ENCODE assay signal across 10 cellular contexts in the genomic region with DNA sequence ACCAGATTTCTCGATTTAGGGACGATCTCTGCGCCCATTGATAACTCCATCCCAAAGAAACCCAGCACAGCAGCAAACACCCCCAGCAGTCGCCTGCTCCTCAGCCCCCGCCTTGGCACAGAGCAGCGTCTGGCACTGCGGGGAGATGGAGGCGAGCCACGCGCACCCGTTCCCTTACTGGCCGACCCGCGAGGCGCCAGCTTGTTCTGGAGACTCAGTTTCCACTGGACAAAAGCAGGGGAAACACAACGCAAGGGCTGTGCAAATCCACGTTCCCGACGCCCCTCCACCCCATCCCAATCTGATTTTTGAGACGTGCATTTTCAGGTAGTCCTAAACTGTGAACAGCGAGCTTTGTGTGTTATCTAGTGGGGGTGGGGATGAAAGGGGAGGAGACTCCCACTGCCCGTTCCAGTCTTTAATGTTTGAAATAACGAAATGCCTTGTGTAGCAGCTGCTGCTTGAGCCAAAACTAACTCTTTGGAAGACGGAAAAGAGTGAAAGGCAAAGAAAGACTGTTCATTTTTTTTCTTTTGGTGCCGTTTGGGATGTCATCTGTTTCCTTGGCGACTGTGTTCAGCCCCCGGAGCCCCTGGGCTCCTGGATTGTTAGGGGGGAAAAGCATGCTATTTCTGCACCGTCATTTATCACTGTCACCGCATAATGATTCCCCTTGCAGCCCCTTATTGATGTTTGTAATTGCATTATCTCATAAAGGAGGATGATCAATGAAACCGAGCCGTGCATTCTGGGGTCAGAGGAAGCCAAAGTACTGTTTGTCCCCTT.
A peak's percentile ranks its signal among the peaks of the same experiment; 100 is the strongest.
DNase-seq lines count a peak whose midpoint lies in the region; ATAC-seq and TF ChIP-seq lines count a peak whose summit lies in the region.
"Had no signal": no experiment of that assay in that cellular context is flagged by ENCODE, and none has a peak within 500 bp of the region (broad histone marks: within the 10 kb centered on the region; RNA-seq: fewer than 3 reads in every experiment).

No MANE protein-coding gene starts in this region.

- H3K9me3 ChIP-seq in IMR-90 (ENCODE audit: control insufficient read depth, insufficient read depth, low read length) (no peaks in the 10 kb centered on the region), breast epithelium (no peaks in the 10 kb centered on the region), lower lobe of right lung (no peaks in the 10 kb centered on the region), thoracic aorta (no peaks in the 10 kb centered on the region)
- H3K9me3 ChIP-seq in effector memory CD4-positive, alpha-beta T cell (ENCODE audit: control insufficient read depth, low read length), result no peaks in the 10 kb centered on the region

- peak overlapping the region; percentile 39; the same call in 1 of the 2 replicates for H3K4me3 ChIP-seq in IMR-90 (ENCODE audit: insufficient read depth, low read depth, low read length)
- peak overlapping the region; percentile 55 to 72 (median 59) for H3K4me3 ChIP-seq in breast epithelium
- peak overlapping the region; percentile 56 for H3K4me3 ChIP-seq in lower lobe of right lung
- H3K4me3 ChIP-seq in thoracic aorta, result peak overlapping the region; percentile 74
- H3K4me3 ChIP-seq in effector memory CD4-positive, alpha-beta T cell (ENCODE audit: insufficient read depth, low read depth, low read length, poor library complexity, severe bottlenecking), result no peak overlapping the region

- no peaks in the 10 kb centered on the region for H3K4me1 Mint-ChIP-seq in activated T-helper 17 cell treated with anti-CD3 and anti-CD28 coated beads, Interleukin-2, amount 50 U/mL, for 72 hours

- H2AK5ac ChIP-seq in IMR-90 (ENCODE audit: low read depth, low read length), result peak overlapping the region; percentile 67

- H3K27ac ChIP-seq in IMR-90 (ENCODE audit: insufficient read depth, low read length), result peak overlapping the region; percentile 96
- peak overlapping the region; percentile 59 to 69 for H3K27ac ChIP-seq in breast epithelium
- H3K27ac ChIP-seq in lower lobe of right lung, result peak overlapping the region; percentile 89
- peak overlapping the region; percentile 76 to 91 for H3K27ac ChIP-seq in thoracic aorta
- H3K27ac ChIP-seq in effector memory CD4-positive, alpha-beta T cell (ENCODE audit: insufficient read depth, low read length, poor library complexity, severe bottlenecking), result no peak overlapping the region

- H3K18ac ChIP-seq in IMR-90 (ENCODE audit: low read depth, low read length), result peak overlapping the region; percentile 94

- DNase-seq in IMR-90, result peak; percentile 76
- no peak for DNase-seq in breast epithelium (ENCODE audit: low spot score in 2 of 2)
- no peak for DNase-seq in lower lobe of right lung
- no peak for DNase-seq in thoracic aorta (ENCODE audit: low spot score)
- DNase-seq in effector memory CD4-positive, alpha-beta T cell, result no peak
- DNase-seq in NCI-H345 (lab: John Stamatoyannopoulos, UW), result no peak
- no peak for DNase-seq in AG08395 (ENCODE audit: low spot score)
- DNase-seq: activated naive CD4-positive, alpha-beta T cell; GDM1 had no signal

- peak overlapping the region; percentile 98 for H2BK120ac ChIP-seq in IMR-90 (ENCODE audit: low read depth, low read length)

- H3K36me3 ChIP-seq in IMR-90 (ENCODE audit: control insufficient read depth, insufficient read depth, low read length) (0 out of 2 replicates have a peak, but pooled peaks cover 1% of the 10 kb centered on the region), breast epithelium (no peaks in the 10 kb centered on the region), lower lobe of right lung (no peaks in the 10 kb centered on the region), thoracic aorta (no peaks in the 10 kb centered on the region)
- no peaks in the 10 kb centered on the region for H3K36me3 ChIP-seq in effector memory CD4-positive, alpha-beta T cell (ENCODE audit: control insufficient read depth, insufficient read depth, low read length)

- dilution Hi-C loops in IMR-90 (cut with HindIII; ENCODE audit: low sequenced_read_pairs, unreplicated experiment), result no loop called here

- H3K4ac ChIP-seq in IMR-90 (ENCODE audit: low read depth, low read length), result peak overlapping the region; percentile 96

- no peaks in the 10 kb centered on the region for H3K36me3 Mint-ChIP-seq in activated T-helper 17 cell treated with anti-CD3 and anti-CD28 coated beads, Interleukin-2, amount 50 U/mL, for 72 hours (ENCODE audit: low read depth)

- no peak for TF ChIP-seq CTCF in IMR-90 (conservative IDR thresholded peaks at IDR 0.05; ENCODE audit: low read depth, low read length)
- TF ChIP-seq CTCF in breast epithelium (IDR thresholded peaks at IDR 0.05), result no peak
- TF ChIP-seq CTCF in lower lobe of right lung (IDR thresholded peaks at IDR 0.05), result no peak
- TF ChIP-seq CTCF in thoracic aorta (IDR thresholded peaks at IDR 0.05), result no peak

- H3K27me3 Mint-ChIP-seq in activated T-helper 17 cell treated with anti-CD3 and anti-CD28 coated beads, Interleukin-2, amount 50 U/mL, for 72 hours, result peaks cover 39% of the 10 kb centered on the region

- H3K4me1 ChIP-seq in IMR-90 (ENCODE audit: control insufficient read depth, insufficient read depth, low read length), result peaks cover 23% of the 10 kb centered on the region
- H3K4me1 ChIP-seq in breast epithelium, result peaks cover 0 to 10% of the 10 kb centered on the region in 2 donors
- H3K4me1 ChIP-seq in lower lobe of right lung, result peaks cover 33% of the 10 kb centered on the region
- peaks cover 21 to 42% of the 10 kb centered on the region in 2 donors for H3K4me1 ChIP-seq in thoracic aorta (ENCODE audit: control insufficient read depth in 1 of 2, low read depth in 2 of 2)
- H3K4me1 ChIP-seq in effector memory CD4-positive, alpha-beta T cell (ENCODE audit: control insufficient read depth, insufficient read depth, low read length, poor library complexity, severe bottlenecking), result peaks cover 5% of the 10 kb centered on the region

- peak overlapping the region; percentile 95 for H3K23ac ChIP-seq in IMR-90 (ENCODE audit: low read depth, low read length)

- ATAC-seq in IMR-90 (ENCODE audit: low read depth) (0 out of 2 replicates have a peak, but pooled peaks have one; percentile 4), lower lobe of right lung (no peak), thoracic aorta (ENCODE audit: insufficient number of reproducible peaks, low FRiP score, low read depth) (no peak)
- ATAC-seq in activated T-helper 17 cell treated with anti-CD3 and anti-CD28 coated beads, Interleukin-2, amount 50 U/mL, for 72 hours (replicated peaks), result no peak

- intact Hi-C loops in IMR-90 (cut with micrococcal nuclease), result loop anchor here (1.0 to 5.0 kb wide), 7 partner anchors 479 to 1454 kb away; no protein-coding TSS in a partner anchor
- intact Hi-C loops in breast epithelium (cut with DNase I; ENCODE audit: low total_unique reads), result loop anchor here (10.0 kb wide), 1 partner anchor 143 kb away; a partner anchor contains a TSS
- intact Hi-C loops in lower lobe of right lung (cut with DNase I), result loop anchor here (10.0 kb wide), 1 partner anchor 133 kb away; no protein-coding TSS in a partner anchor

- peak overlapping the region; percentile 93 for H2BK20ac ChIP-seq in IMR-90 (ENCODE audit: low read depth, low read length)

- 1% methylated on average over 12 of the region's 31 CpGs; no CpG with 5 or more reads in 1 of the 2 experiments for WGBS in IMR-90 (ENCODE audit: extremely low coverage in 2 of 2, insufficient read length in 1 of 2), 2 experiments

- H4K5ac ChIP-seq in IMR-90 (ENCODE audit: low read depth, low read length), result peak overlapping the region; percentile 94

- H2AFZ ChIP-seq in IMR-90 (replicated peaks; ENCODE audit: low read length, poor library complexity), result peak overlapping the region; percentile 86

- peaks cover 7 to 52% of the 10 kb centered on the region in 2 experiments; a peak in 3 of 4 replicates for H3K79me1 ChIP-seq in IMR-90 (ENCODE audit: low read depth in 1 of 2, low read length in 2 of 2)

- peak overlapping the region; percentile 93 for H3K56ac ChIP-seq in IMR-90 (ENCODE audit: extremely low read depth, insufficient read depth, low read length)

- CTCF ChIA-PET in IMR-90 (lab: Yijun Ruan, JAX), result interaction anchor here (1.0 to 1.6 kb wide), 2 partner anchors 637 to 1072 kb away, joined by 3 to 5 read pairs; no protein-coding TSS in a partner anchor

- POLR2A ChIA-PET in IMR-90 (lab: Charles Lee; ENCODE audit: unreplicated experiment), result no interaction called here

- BruUV-seq in IMR-90 (replicated peaks; lab: Mats Ljungman, UMichigan), result no TSS peak

- H3K9me3 Mint-ChIP-seq in activated T-helper 17 cell treated with anti-CD3 and anti-CD28 coated beads, Interleukin-2, amount 50 U/mL, for 72 hours, result no peaks in the 10 kb centered on the region

- H4K8ac ChIP-seq in IMR-90 (ENCODE audit: low read depth in 2 of 2, low read length in 2 of 2), result peak overlapping the region; percentile 82 to 86

- H3K4me3 Mint-ChIP-seq in activated T-helper 17 cell treated with anti-CD3 and anti-CD28 coated beads, Interleukin-2, amount 50 U/mL, for 72 hours, result no peak overlapping the region

- peak overlapping the region; percentile 52; the same call in 2 of the 3 replicates for H2BK15ac ChIP-seq in IMR-90 (ENCODE audit: low read depth, low read length)

- TF ChIP-seq POLR2A in IMR-90 (IDR thresholded peaks at IDR 0.05; ENCODE audit: low read depth, low read length), result no peak
- no peak for TF ChIP-seq POLR2A in breast epithelium (IDR thresholded peaks at IDR 0.05)

- H3K27me3 ChIP-seq in IMR-90 (ENCODE audit: control insufficient read depth, insufficient read depth, low read length), result no peaks in the 10 kb centered on the region
- peaks cover 0 to 78% of the 10 kb centered on the region in 2 donors for H3K27me3 ChIP-seq in breast epithelium
- peaks cover 83% of the 10 kb centered on the region for H3K27me3 ChIP-seq in lower lobe of right lung (ENCODE audit: low read depth)
- H3K27me3 ChIP-seq in thoracic aorta (replicated peaks; ENCODE audit: insufficient read depth), result peaks cover 8% of the 10 kb centered on the region
- peaks cover 34% of the 10 kb centered on the region for H3K27me3 ChIP-seq in effector memory CD4-positive, alpha-beta T cell (replicated peaks; ENCODE audit: control insufficient read depth, insufficient read depth, low read length, poor library complexity, severe bottlenecking)

- H3K4me2 ChIP-seq in IMR-90 (ENCODE audit: low read depth, low read length), result peak overlapping the region; percentile 93

- H4K91ac ChIP-seq in IMR-90 (ENCODE audit: insufficient read depth, low read depth, low read length), result peak overlapping the region; percentile 97

- 0 out of 2 replicates have a peak, but pooled peaks cover 2% of the 10 kb centered on the region for H3K9me1 ChIP-seq in IMR-90 (ENCODE audit: insufficient read depth, low read length)

- peak overlapping the region; percentile 94 for H2AK9ac ChIP-seq in IMR-90 (replicated peaks; ENCODE audit: low read depth, low read length, poor library complexity)

- H4K20me1 ChIP-seq in IMR-90 (ENCODE audit: insufficient read depth, low read length), result no peaks in the 10 kb centered on the region

- peak overlapping the region; percentile 85 for H2BK5ac ChIP-seq in IMR-90 (ENCODE audit: low read depth, low read length, poor library complexity, severe bottlenecking)

- peak overlapping the region; percentile 72 for H3K9ac ChIP-seq in IMR-90 (ENCODE audit: low read depth, low read length)

- TF ChIP-seq RAD21 in IMR-90 (IDR thresholded peaks at IDR 0.05; ENCODE audit: low read length), result 0 out of 2 replicates have a peak, but pooled peaks have one; percentile 4

- no peak overlapping the region for H3K27ac Mint-ChIP-seq in activated T-helper 17 cell treated with anti-CD3 and anti-CD28 coated beads, Interleukin-2, amount 50 U/mL, for 72 hours

- peak overlapping the region; percentile 95 for H3K14ac ChIP-seq in IMR-90 (replicated peaks; ENCODE audit: low read depth, low read length)

- in situ Hi-C loops in IMR-90 (cut with MboI; ENCODE audit: low sequenced_read_pairs), result loop anchor here (10.0 to 25.0 kb wide), 4 partner anchors 884 to 1459 kb away; no protein-coding TSS in a partner anchor
